Comparison of ENCODE assay signal across 3 cellular contexts in the genomic region with DNA sequence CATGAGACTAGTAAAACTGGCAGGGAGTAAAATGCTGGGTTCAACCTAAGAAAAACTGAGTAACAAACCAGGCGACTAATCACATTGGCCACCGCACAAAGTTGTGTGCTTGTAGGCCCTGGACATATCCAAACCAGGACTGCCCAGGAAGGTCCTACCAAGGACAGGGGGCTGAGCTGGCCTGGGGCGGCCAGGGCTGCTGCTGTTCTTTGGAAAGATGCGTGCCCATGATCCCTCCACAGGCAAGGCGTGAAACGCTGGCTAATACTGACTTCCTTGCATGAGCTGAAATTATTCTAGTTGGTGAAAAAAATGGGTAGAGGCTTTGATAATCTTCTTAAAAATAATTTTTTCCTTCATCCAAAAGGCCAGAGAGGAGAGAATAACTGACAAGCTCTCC. TPM values are rescaled to one million over a fixed set of nuclear protein-coding genes. Genes with fewer than 3 reads are reported as not detected.
"Had no signal": no experiment of that assay in that cellular context is flagged by ENCODE, and none has a peak within 500 bp of the region (broad histone marks: within the 10 kb centered on the region; RNA-seq: fewer than 3 reads in every experiment).

No MANE protein-coding gene starts in this region.

- DNase-seq: GDM1, GF-D8 had no signal

- H3K4me3 ChIP-seq: GM12878 had no signal

RNA-seq across cellular contexts. Expression of a gene that starts 56.9 kb away (rescaled TPM):
- total RNA-seq: GM12878 had no signal
